Comparison of ENCODE assay signal across 2 cellular contexts in genomic region chr2:241870611-241871537, GRCh38.
TF ChIP-seq lines count a peak whose summit lies in the region.

No MANE protein-coding gene starts in this region.

TF ChIP-seq in SK-N-SH, 30 proteins besides CTCF, POLR2A, EP300 and RAD21 (continued from another document):
- TF ChIP-seq REST (IDR thresholded peaks at IDR 0.05; ENCODE audit: low read depth, low read length) (no peak), MAX (IDR thresholded peaks at IDR 0.05; ENCODE audit: low read depth) (no peak), IRF3 (IDR thresholded peaks at IDR 0.05; ENCODE audit: low read depth, low read length) (no peak), ELF1 (IDR thresholded peaks at IDR 0.05) (no peak), JUND (IDR thresholded peaks at IDR 0.05) (no peak), POLR2AphosphoS5 (IDR thresholded peaks at IDR 0.05; ENCODE audit: low read depth, low read length) (no peak), FOSL2 (IDR thresholded peaks at IDR 0.05; ENCODE audit: borderline replicate concordance, low read depth) (no peak), PBX3 (IDR thresholded peaks at IDR 0.05) (no peak), NRF1 (IDR thresholded peaks at IDR 0.05; ENCODE audit: low read depth, low read length) (no peak), RCOR1 (IDR thresholded peaks at IDR 0.05; ENCODE audit: low read length) (no peak), EZH2phosphoT487 (IDR thresholded peaks at IDR 0.05; ENCODE audit: borderline replicate concordance, low read depth) (no peak), MEF2A (IDR thresholded peaks at IDR 0.05; ENCODE audit: borderline replicate concordance, low read depth) (no peak), TAF1 (IDR thresholded peaks at IDR 0.05; ENCODE audit: borderline replicate concordance, low read depth, low read length) (no peak)
TF ChIP-seq in SK-N-SH: peak in this region for 0.

TF ChIP-seq in SK-N-SH treated with all-trans-retinoic acid at 6 μM for 48 hours, 23 proteins besides CTCF, POLR2A, EP300 and RAD21 (continued from another document):
- no peak for TF ChIP-seq TSHZ2 (CRISPR knock-in tag; IDR thresholded peaks at IDR 0.05)
- TF ChIP-seq GLIS3 (CRISPR knock-in tag; IDR thresholded peaks at IDR 0.05), result no peak
- no peak for TF ChIP-seq ZNF70 (CRISPR knock-in tag; IDR thresholded peaks at IDR 0.05)
- no peak for TF ChIP-seq ZFP30 (CRISPR knock-in tag; IDR thresholded peaks at IDR 0.05)
- no peak for TF ChIP-seq POU6F1 (CRISPR knock-in tag; IDR thresholded peaks at IDR 0.05; ENCODE audit: borderline replicate concordance, low read depth)
- no peak for TF ChIP-seq OSR1 (CRISPR knock-in tag; IDR thresholded peaks at IDR 0.05)
- no peak for TF ChIP-seq CSDC2 (CRISPR knock-in tag; IDR thresholded peaks at IDR 0.05)
- no peak for TF ChIP-seq SNAI2 (CRISPR knock-in tag; IDR thresholded peaks at IDR 0.05)
